In genomic region chr7:44727346-44728262, GRCh38 we compare ENCODE assay signal across 12 cellular contexts. TPM values are rescaled to one million over a fixed set of nuclear protein-coding genes. Genes with fewer than 3 reads are reported as not detected.
A peak's percentile ranks its signal among the peaks of the same experiment; 100 is the strongest.
DNase-seq lines count a peak whose midpoint lies in the region; ATAC-seq, FAIRE-seq and TF ChIP-seq lines count a peak whose summit lies in the region.
"Had no signal": no experiment of that assay in that cellular context is flagged by ENCODE, and none has a peak within 500 bp of the region (broad histone marks: within the 10 kb centered on the region; RNA-seq: fewer than 3 reads in every experiment).

No MANE protein-coding gene starts in this region.

- POLR2A ChIA-PET in endothelial cell of umbilical vein (lab: Charles Lee) = no interaction called here

- peak; percentile 90 for DNase-seq in EH (ENCODE audit: low read depth)
- DNase-seq in NCI-H226 = peak; percentile 92
- peak; percentile 80 for DNase-seq in endothelial cell of umbilical vein (ENCODE audit: low read depth, low spot score)
- peak; percentile 60 for DNase-seq in myocyte (ENCODE audit: low read depth)
- DNase-seq in epidermal melanocyte (ENCODE audit: insufficient read length, low spot score) = no peak
- no peak for DNase-seq in NCI-H187 (lab: John Stamatoyannopoulos, UW)
- DNase-seq: activated naive CD4-positive, alpha-beta T cell treated with anti-CD3 and anti-CD28 coated beads for 36 hours; GDM1; NCI-H510A; pancreas had no signal

- peaks cover 16% of the 10 kb centered on the region for H3K4me1 ChIP-seq in endothelial cell of umbilical vein (ENCODE audit: control insufficient read depth, extremely low read depth, insufficient read depth, low read length)
- H3K4me1 ChIP-seq: pancreas had no signal

- peak overlapping the region; percentile 75 for H2AFZ ChIP-seq in endothelial cell of umbilical vein (ENCODE audit: low read depth, low read length)

- no peaks in the 10 kb centered on the region for H3K27me3 ChIP-seq in endothelial cell of umbilical vein (ENCODE audit: control insufficient read depth in 2 of 2, insufficient read depth in 2 of 2, low read length in 2 of 2)
- H3K27me3 ChIP-seq: pancreas had no signal

- intact Hi-C loops in endothelial cell of umbilical vein (cut with micrococcal nuclease) = loop anchor here (1.0 to 2.0 kb wide), 5 partner anchors 8 to 121 kb away; partner anchors contain the start of genes OGDH, PPIA and ZMIZ2

- CTCF ChIA-PET in endothelial cell of umbilical vein (lab: Charles Lee) = no interaction called here

- no peaks in the 10 kb centered on the region for H3K9me1 ChIP-seq in endothelial cell of umbilical vein (replicated peaks; ENCODE audit: control insufficient read depth, extremely low read depth, insufficient read depth, low read length)

- H3K4me2 ChIP-seq in endothelial cell of umbilical vein (ENCODE audit: insufficient read depth, low read length) = peak overlapping the region; percentile 20

- dilution Hi-C loops in endothelial cell of umbilical vein (cut with MboI; ENCODE audit: extremely low pct_ligation_motif_present, low sequenced_read_pairs) = no loop called here

- peak; percentile 87 for FAIRE-seq in endothelial cell of umbilical vein (lab: Jason Lieb, UNC)
- FAIRE-seq: pancreas had no signal

- H3K4me3 ChIP-seq in endothelial cell of umbilical vein (replicated peaks in 1 of 3; ENCODE audit: insufficient read depth in 1 of 3, low read depth in 1 of 3, low read length in 3 of 3) = no peak overlapping the region
- H3K4me3 ChIP-seq: pancreas had no signal

- BruUV-seq in endothelial cell of umbilical vein (replicated peaks; lab: Mats Ljungman, UMichigan) = no TSS peak

- peak overlapping the region; percentile 7 for H3K9ac ChIP-seq in endothelial cell of umbilical vein (replicated peaks; ENCODE audit: extremely low read depth, insufficient read depth, low read length)

- H3K36me3 ChIP-seq in endothelial cell of umbilical vein (ENCODE audit: control insufficient read depth in 2 of 2, extremely low read depth in 1 of 2, insufficient read depth in 2 of 2, low read length in 2 of 2) = no peaks in the 10 kb centered on the region
- H3K36me3 ChIP-seq: pancreas had no signal

- H4K20me1 ChIP-seq in endothelial cell of umbilical vein (replicated peaks; ENCODE audit: control insufficient read depth, extremely low read depth, insufficient read depth, low read length) = no peaks in the 10 kb centered on the region

- TF ChIP-seq POLR2A in endothelial cell of umbilical vein (IDR thresholded peaks at IDR 0.05; ENCODE audit: low read depth, low read length) = peak; percentile 48
- no peak for TF ChIP-seq POLR2A in GM18505 (IDR thresholded peaks at IDR 0.05; ENCODE audit: borderline replicate concordance, extremely low read depth, insufficient read depth, insufficient read length)

- ATAC-seq in HG03045 (IDR thresholded peaks at IDR 0.05; ENCODE audit: unreplicated experiment) (no peak), GM18505 (IDR thresholded peaks at IDR 0.05; ENCODE audit: unreplicated experiment) (no peak)

- no peaks in the 10 kb centered on the region for H3K79me2 ChIP-seq in endothelial cell of umbilical vein (ENCODE audit: control insufficient read depth, insufficient read depth, low read length)

- no peaks in the 10 kb centered on the region for H3K9me3 ChIP-seq in endothelial cell of umbilical vein (replicated peaks; ENCODE audit: control insufficient read depth, insufficient read depth, low read length)
- H3K9me3 ChIP-seq: pancreas had no signal

- peak overlapping the region; percentile 67 for H3K27ac ChIP-seq in endothelial cell of umbilical vein (ENCODE audit: insufficient read depth, low read depth, low read length)
- H3K27ac ChIP-seq: pancreas had no signal

- no peak for TF ChIP-seq CTCF in endothelial cell of umbilical vein (IDR thresholded peaks at IDR 0.05; ENCODE audit: extremely low read depth in 1 of 2, insufficient read depth in 1 of 2, low read depth in 1 of 2, low read length in 2 of 2)

TF ChIP-seq in endothelial cell of umbilical vein, 7 proteins besides CTCF, POLR2A, EP300 and RAD21:
- TF ChIP-seq GATA2 (IDR thresholded peaks at IDR 0.05; ENCODE audit: insufficient read depth, insufficient read length, low read depth, low read length) (peak; percentile 89), JUN (IDR thresholded peaks at IDR 0.05; ENCODE audit: borderline replicate concordance, insufficient read depth, insufficient read length, low read depth) (no peak), EZH2 (IDR thresholded peaks at IDR 0.05; ENCODE audit: borderline replicate concordance, low read depth, low read length, severe bottlenecking) (no peak), MAX (IDR thresholded peaks at IDR 0.05; ENCODE audit: insufficient read depth, insufficient read length) (no peak), FOS (IDR thresholded peaks at IDR 0.05; ENCODE audit: borderline replicate concordance, insufficient read depth, low read length) (no peak), POLR2AphosphoS5 (IDR thresholded peaks at IDR 0.05; ENCODE audit: insufficient read depth, low read depth, low read length) (peak; percentile 74)
TF ChIP-seq in endothelial cell of umbilical vein: peak in this region for 2.

RNA-seq across cellular contexts. Expression of gene ZMIZ2, which starts 21.0 kb away (rescaled TPM):
- 87.5 and 88.6 TPM in 2 replicates for total RNA-seq in endothelial cell of umbilical vein
- polyA plus RNA-seq in endothelial cell of umbilical vein = 30.6 and 37.6 TPM in 2 replicates
- polyA plus RNA-seq in endothelial cell of umbilical vein (2011; cell fraction: cytosol; rRNA removed) = 11.5 and 13.4 TPM in 2 replicates
- 135 and 170 TPM in 2 replicates for polyA plus RNA-seq in endothelial cell of umbilical vein (2011; cell fraction: nucleus; rRNA removed)
- 40.0 and 70.2 TPM in 2 replicates for polyA plus RNA-seq in endothelial cell of umbilical vein (2012)
- polyA minus RNA-seq in endothelial cell of umbilical vein = 29.5 and 32.5 TPM in 2 replicates
- 11.8 TPM for polyA minus RNA-seq in endothelial cell of umbilical vein (2011; cell fraction: cytosol; rRNA and poly(A)+ RNA removed)
- 62.5 and 77.2 TPM in 2 replicates for polyA minus RNA-seq in endothelial cell of umbilical vein (2011; cell fraction: nucleus; rRNA and poly(A)+ RNA removed)
- 14.7 and 21.8 TPM in 2 replicates for total RNA-seq in myocyte
- polyA plus RNA-seq in myocyte (2012) = 67.7 TPM

Comparison
In these comparisons a context has a peak if more than half of its experiments do, and no peak if none do; other contexts are left out.
1. DNase-seq: peak in EH (single experiment), NCI-H226 (single experiment), endothelial cell of umbilical vein (single experiment) and myocyte (single experiment); none in epidermal melanocyte (single experiment) and NCI-H187 (0 of 2).